Comparison of ENCODE assay signal across 15 cellular contexts in genomic region chr13:50415428-50415827, GRCh38.
A peak's percentile ranks its signal among the peaks of the same experiment; 100 is the strongest.
DNase-seq lines count a peak whose midpoint lies in the region; ATAC-seq and TF ChIP-seq lines count a peak whose summit lies in the region.
"Had no signal": no experiment of that assay in that cellular context is flagged by ENCODE, and none has a peak within 500 bp of the region (broad histone marks: within the 10 kb centered on the region; RNA-seq: fewer than 3 reads in every experiment).

No MANE protein-coding gene starts in this region.

- no peaks in the 10 kb centered on the region for H4K20me1 ChIP-seq in IMR-90 (ENCODE audit: insufficient read depth, low read length)
- H4K20me1 ChIP-seq: BLaER1 treated with 17β-estradiol and CSF1 and Interleukin-3, amounts not matched to agents 10 nM and 100 nM had no signal

- no peak overlapping the region for H2AFZ ChIP-seq in IMR-90 (replicated peaks; ENCODE audit: low read length, poor library complexity)

- H3K23ac ChIP-seq in IMR-90 (ENCODE audit: low read depth, low read length) = no peak overlapping the region

- no peak overlapping the region for H4K8ac ChIP-seq in IMR-90 (ENCODE audit: low read depth in 2 of 2, low read length in 2 of 2)

- POLR2A ChIA-PET in IMR-90 (lab: Charles Lee; ENCODE audit: unreplicated experiment) = no interaction called here

- intact Hi-C loops in IMR-90 (cut with micrococcal nuclease) = loop anchor here (10.0 kb wide), 1 partner anchor 291 kb away; no protein-coding TSS in a partner anchor

- CTCF ChIA-PET in IMR-90 (lab: Yijun Ruan, JAX) = no interaction called here

- no peak overlapping the region for H3K14ac ChIP-seq in IMR-90 (replicated peaks; ENCODE audit: low read depth, low read length)

- H3K9me3 ChIP-seq in IMR-90 (ENCODE audit: control insufficient read depth, insufficient read depth, low read length) = peaks cover 5% of the 10 kb centered on the region

- no peak overlapping the region for H4K5ac ChIP-seq in IMR-90 (ENCODE audit: low read depth, low read length)

- TF ChIP-seq POLR2A in IMR-90 (IDR thresholded peaks at IDR 0.05; ENCODE audit: low read depth, low read length) (no peak), erythroblast (IDR thresholded peaks at IDR 0.05; ENCODE audit: low read length) (no peak)

- H4K91ac ChIP-seq in IMR-90 (ENCODE audit: insufficient read depth, low read depth, low read length) = no peak overlapping the region

- no peak overlapping the region for H2BK5ac ChIP-seq in IMR-90 (ENCODE audit: low read depth, low read length, poor library complexity, severe bottlenecking)

- dilution Hi-C loops in IMR-90 (cut with HindIII; ENCODE audit: low sequenced_read_pairs, unreplicated experiment) = no loop called here

- no peak overlapping the region for H3K4ac ChIP-seq in IMR-90 (ENCODE audit: low read depth, low read length)

- no peak overlapping the region for H2BK15ac ChIP-seq in IMR-90 (ENCODE audit: low read depth, low read length)

- H3K27me3 ChIP-seq in IMR-90 (ENCODE audit: control insufficient read depth, insufficient read depth, low read length) = no peaks in the 10 kb centered on the region
- H3K27me3 ChIP-seq: BLaER1 treated with 17β-estradiol and CSF1 and Interleukin-3, amounts not matched to agents 10 nM and 100 nM had no signal

- H2AK5ac ChIP-seq in IMR-90 (ENCODE audit: low read depth, low read length) = no peak overlapping the region

- TF ChIP-seq RAD21 in IMR-90 (IDR thresholded peaks at IDR 0.05; ENCODE audit: low read length) = no peak

- no peak for ATAC-seq in IMR-90 (ENCODE audit: low read depth)
- no peak for ATAC-seq in HG03108 (IDR thresholded peaks at IDR 0.05; ENCODE audit: unreplicated experiment)
- no peak for ATAC-seq in GM21381 (IDR thresholded peaks at IDR 0.05; ENCODE audit: unreplicated experiment)
- ATAC-seq: CD8-positive, alpha-beta T cell; HCT116 had no signal

- peaks cover 21% of the 10 kb centered on the region for H3K4me1 ChIP-seq in IMR-90 (ENCODE audit: control insufficient read depth, insufficient read depth, low read length)
- H3K4me1 ChIP-seq: BLaER1 treated with 17β-estradiol and CSF1 and Interleukin-3, amounts not matched to agents 10 nM and 100 nM had no signal

- peaks cover 11% of the 10 kb centered on the region; the same call in 1 of the 2 replicates for H3K9me1 ChIP-seq in IMR-90 (ENCODE audit: insufficient read depth, low read length)

- H3K18ac ChIP-seq in IMR-90 (ENCODE audit: low read depth, low read length) = no peak overlapping the region

- H2BK120ac ChIP-seq in IMR-90 (ENCODE audit: low read depth, low read length) = no peak overlapping the region

- H3K79me1 ChIP-seq in IMR-90 (ENCODE audit: low read depth in 1 of 2, low read length in 2 of 2) = no peaks in the 10 kb centered on the region

- no peak overlapping the region for H3K56ac ChIP-seq in IMR-90 (ENCODE audit: extremely low read depth, insufficient read depth, low read length)

- in situ Hi-C loops in IMR-90 (cut with MboI; ENCODE audit: low sequenced_read_pairs) = no loop called here

- BruUV-seq in IMR-90 (replicated peaks; lab: Mats Ljungman, UMichigan) = no TSS peak

- H2BK20ac ChIP-seq in IMR-90 (ENCODE audit: low read depth, low read length) = no peak overlapping the region

- H3K4me2 ChIP-seq in IMR-90 (ENCODE audit: low read depth, low read length) = no peak overlapping the region
- H3K4me2 ChIP-seq: BLaER1 treated with 17β-estradiol and CSF1 and Interleukin-3, amounts not matched to agents 10 nM and 100 nM had no signal

- no peak overlapping the region for H3K9ac ChIP-seq in IMR-90 (ENCODE audit: low read depth, low read length)
- H3K9ac ChIP-seq: BLaER1 treated with 17β-estradiol and CSF1 and Interleukin-3, amounts not matched to agents 10 nM and 100 nM had no signal

- TF ChIP-seq CTCF in IMR-90 (conservative IDR thresholded peaks at IDR 0.05; ENCODE audit: low read depth, low read length) = no peak

- peak; percentile 42 for DNase-seq in IMR-90
- DNase-seq in amniotic epithelial cell (ENCODE audit: low read depth) = peak; percentile 25
- DNase-seq in iris pigment epithelial cell (ENCODE audit: low read depth) = peak; percentile 62
- DNase-seq in erythroblast (lab: John Stamatoyannopoulos, UW) = no peak
- DNase-seq: Calu3; CD8-positive, alpha-beta T cell; DMS79 treated with DMSO at 0.1 percent for 48 hours; GF-D8; GOT3; H7; HFFc6 had no signal

- H3K4me3 ChIP-seq in IMR-90 (ENCODE audit: insufficient read depth, low read depth, low read length) = no peak overlapping the region
- H3K4me3 ChIP-seq: BLaER1 treated with 17β-estradiol and CSF1 and Interleukin-3, amounts not matched to agents 10 nM and 100 nM had no signal

- H3K36me3 ChIP-seq in IMR-90 (ENCODE audit: control insufficient read depth, insufficient read depth, low read length) = no peaks in the 10 kb centered on the region
- H3K36me3 ChIP-seq: BLaER1 treated with 17β-estradiol and CSF1 and Interleukin-3, amounts not matched to agents 10 nM and 100 nM had no signal

- no CpG with 5 or more reads among the region's 3 CpGs for WGBS in IMR-90 (ENCODE audit: extremely low coverage in 2 of 2, insufficient read length in 1 of 2), 2 experiments

- no peak overlapping the region for H3K27ac ChIP-seq in IMR-90 (ENCODE audit: insufficient read depth, low read length)
- H3K27ac ChIP-seq: BLaER1 treated with 17β-estradiol and CSF1 and Interleukin-3, amounts not matched to agents 10 nM and 100 nM had no signal

- H2AK9ac ChIP-seq in IMR-90 (replicated peaks; ENCODE audit: low read depth, low read length, poor library complexity) = no peak overlapping the region

TF ChIP-seq in IMR-90, 13 proteins besides CTCF, POLR2A, EP300 and RAD21:
- TF ChIP-seq, protein P1, sequence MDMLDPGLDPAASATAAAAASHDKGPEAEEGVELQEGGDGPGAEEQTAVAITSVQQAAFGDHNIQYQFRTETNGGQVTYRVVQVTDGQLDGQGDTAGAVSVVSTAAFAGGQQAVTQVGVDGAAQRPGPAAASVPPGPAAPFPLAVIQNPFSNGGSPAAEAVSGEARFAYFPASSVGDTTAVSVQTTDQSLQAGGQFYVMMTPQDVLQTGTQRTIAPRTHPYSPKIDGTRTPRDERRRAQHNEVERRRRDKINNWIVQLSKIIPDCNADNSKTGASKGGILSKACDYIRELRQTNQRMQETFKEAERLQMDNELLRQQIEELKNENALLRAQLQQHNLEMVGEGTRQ (IDR thresholded peaks at IDR 0.05; ENCODE audit: low read depth, low read length) = no peak
- TF ChIP-seq RFX5 (IDR thresholded peaks at IDR 0.05; ENCODE audit: low read depth, low read length) (no peak), SMC3 (IDR thresholded peaks at IDR 0.05; ENCODE audit: low read depth, low read length) (no peak), ELK1 (IDR thresholded peaks at IDR 0.05; ENCODE audit: borderline replicate concordance, low read depth, low read length) (no peak), FOS (IDR thresholded peaks at IDR 0.05; ENCODE audit: low read depth, low read length) (no peak), MAZ (IDR thresholded peaks at IDR 0.05; ENCODE audit: borderline replicate concordance, low read depth, low read length) (no peak), CEBPB (IDR thresholded peaks at IDR 0.05; ENCODE audit: low read depth, low read length) (no peak), RCOR1 (IDR thresholded peaks at IDR 0.05; ENCODE audit: insufficient replicate concordance, low read length) (no peak)

Comparison
In these comparisons a context has a peak if more than half of its experiments do, and no peak if none do; other contexts are left out.
1. DNase-seq: peak in IMR-90 (single experiment), amniotic epithelial cell (single experiment) and iris pigment epithelial cell (single experiment); none in erythroblast (0 of 2).